Comparison of ENCODE assay signal across 9 cellular contexts in genomic region chr5:56763711-56764466, GRCh38. TPM values are rescaled to one million over a fixed set of nuclear protein-coding genes. Genes with fewer than 3 reads are reported as not detected.
DNase-seq lines count a peak whose midpoint lies in the region; ATAC-seq, FAIRE-seq and TF ChIP-seq lines count a peak whose summit lies in the region.
"Had no signal": no experiment of that assay in that cellular context is flagged by ENCODE, and none has a peak within 500 bp of the region (broad histone marks: within the 10 kb centered on the region; RNA-seq: fewer than 3 reads in every experiment).

No MANE protein-coding gene starts in this region.

- H3K4me3 ChIP-seq in H1 (ENCODE audit: extremely low read depth in 1 of 4, insufficient read depth in 2 of 4, low read depth in 3 of 4, low read length in 4 of 4): no peak overlapping the region

- H4K91ac ChIP-seq in H1 (replicated peaks; ENCODE audit: insufficient read length, low read length): no peak overlapping the region

- H2BK20ac ChIP-seq in H1 (ENCODE audit: low read length): no peak overlapping the region

- no peaks in the 10 kb centered on the region for H3K36me3 ChIP-seq in H1 (ENCODE audit: control insufficient read depth in 2 of 4, insufficient read depth in 4 of 4, low read length in 3 of 4)

- H3K79me2 ChIP-seq in H1 (ENCODE audit: control insufficient read depth in 1 of 2, insufficient read depth in 2 of 2, low read length in 2 of 2): no peaks in the 10 kb centered on the region

- no peak overlapping the region for H2AFZ ChIP-seq in H1 (ENCODE audit: low read length)

- no peak overlapping the region for H3K4me2 ChIP-seq in H1 (ENCODE audit: insufficient read depth in 1 of 2, low read depth in 2 of 2, low read length in 2 of 2)

- H4K8ac ChIP-seq in H1 (ENCODE audit: extremely low read depth, insufficient read depth, low read length): peak overlapping the region; percentile 21; the same call in 1 of the 2 replicates

- H2BK15ac ChIP-seq in H1 (ENCODE audit: low read length): no peak overlapping the region

- 78% methylated on average over 7 of the region's 7 CpGs; no CpG with 5 or more reads in 1 of the 2 experiments for WGBS in H1 (ENCODE audit: extremely low coverage in 1 of 2, insufficient coverage in 1 of 2, insufficient read length in 1 of 2, insufficient replicate concordance in 2 of 2, low coverage in 1 of 2, low lambda C conversion rate in 2 of 2, missing lambda C conversion rate in 1 of 2), 2 experiments

- DNase-seq in ELF-1 (ENCODE audit: low read depth, low spot score) (peak; percentile 74), NOMO-1 treated with dmso at 0.1 percent for 144 hours (lab: John Stamatoyannopoulos, UW; ENCODE audit: unreplicated experiment) (peak; percentile 32), H1 (ENCODE audit: low read depth in 1 of 2, low spot score in 2 of 2) (no peak), omental fat pad (ENCODE audit: low spot score) (no peak), ureter (ENCODE audit: low spot score) (no peak)
- no peak for DNase-seq in activated CD4-positive, alpha-beta T cell treated with anti-CD3 and anti-CD28 coated beads, Interleukin-2, amount 50 U/mL, for 48 hours
- DNase-seq in activated CD4-positive, alpha-beta T cell treated with anti-CD3 and anti-CD28 coated beads for 48 hours: no peak

- H3K18ac ChIP-seq in H1 (ENCODE audit: extremely low read depth, low read length): no peak overlapping the region

- no peak overlapping the region for H2BK12ac ChIP-seq in H1 (ENCODE audit: low read depth, low read length)

- no peaks in the 10 kb centered on the region for H3K23me2 ChIP-seq in H1 (ENCODE audit: low read depth, low read length)

- no peaks in the 10 kb centered on the region for H4K20me1 ChIP-seq in H1 (replicated peaks in 1 of 2; ENCODE audit: control insufficient read depth in 1 of 2, insufficient read depth in 2 of 2, low read length in 2 of 2)

- no peaks in the 10 kb centered on the region for H3K9me3 ChIP-seq in H1 (ENCODE audit: insufficient read depth in 2 of 2, low read depth in 1 of 2, low read length in 1 of 2)

- no peak for TF ChIP-seq EP300 in H1 (IDR thresholded peaks at IDR 0.05; ENCODE audit: borderline replicate concordance in 1 of 2, low read depth in 2 of 2, low read length in 2 of 2)

- no peak for TF ChIP-seq POLR2A in H1 (IDR thresholded peaks at IDR 0.05; ENCODE audit: control extremely low read depth in 1 of 2, low read depth in 2 of 2, low read length in 2 of 2)

- POLR2A ChIA-PET in H1 (lab: Charles Lee; ENCODE audit: partially characterized antibody): no interaction called here

- no peak overlapping the region for H2AK5ac ChIP-seq in H1 (ENCODE audit: low read depth, low read length)

- no peak overlapping the region for H3K4ac ChIP-seq in H1 (replicated peaks; ENCODE audit: insufficient read length, low read depth, low read length)

- CTCF ChIA-PET in H1 (lab: Charles Lee; ENCODE audit: partially characterized antibody): interaction anchor here (1.2 kb wide), 1 partner anchor 28 kb away, joined by 3 read pairs; no protein-coding TSS in a partner anchor

- no peak overlapping the region for H3K56ac ChIP-seq in H1 (replicated peaks; ENCODE audit: insufficient read length, low read depth, low read length)

- no peak overlapping the region for H3K23ac ChIP-seq in H1 (ENCODE audit: insufficient read length)

- H4K5ac ChIP-seq in H1 (ENCODE audit: insufficient read length, low read depth, low read length): no peak overlapping the region

- H3K14ac ChIP-seq in H1 (ENCODE audit: insufficient read length): no peak overlapping the region

- no peaks in the 10 kb centered on the region for H3K4me1 ChIP-seq in H1 (replicated peaks in 1 of 4; ENCODE audit: control insufficient read depth in 3 of 4, insufficient read depth in 4 of 4, low read length in 3 of 4)

- TF ChIP-seq CTCF in H1 (IDR thresholded peaks at IDR 0.05; ENCODE audit: control extremely low read depth in 1 of 3, insufficient read depth in 1 of 3, low read depth in 1 of 3, low read length in 3 of 3) (no peak), omental fat pad (IDR thresholded peaks at IDR 0.05) (no peak)

- no peak for FAIRE-seq in H1 (lab: Jason Lieb, UNC)

- no peak overlapping the region for H3K27ac ChIP-seq in H1 (ENCODE audit: low read depth, low read length)

- no peaks in the 10 kb centered on the region for H3K79me1 ChIP-seq in H1 (ENCODE audit: low read depth, low read length)

- ATAC-seq in omental fat pad (ENCODE audit: low FRiP score) (peak; percentile 66), GM19035 (IDR thresholded peaks at IDR 0.05; ENCODE audit: unreplicated experiment) (no peak)
- ATAC-seq: left colon had no signal

- no peaks in the 10 kb centered on the region; a peak in 1 of 7 replicates for H3K27me3 ChIP-seq in H1 (replicated peaks in 1 of 4; ENCODE audit: control insufficient read depth in 3 of 4, extremely low read depth in 1 of 4, insufficient read depth in 3 of 4, low read length in 3 of 4)

- no peak overlapping the region for H3K9ac ChIP-seq in H1 (replicated peaks in 1 of 4; ENCODE audit: extremely low read depth in 1 of 4, low read depth in 3 of 4, low read length in 3 of 4)

- no peak for TF ChIP-seq RAD21 in H1 (IDR thresholded peaks at IDR 0.05 in 1 of 2, conservative IDR thresholded peaks at IDR 0.05 in 1 of 2; ENCODE audit: low read depth in 2 of 2, low read length in 2 of 2)

- H2BK120ac ChIP-seq in H1 (replicated peaks; ENCODE audit: low read depth, low read length): no peak overlapping the region

- no peak overlapping the region for H2BK5ac ChIP-seq in H1 (ENCODE audit: low read depth, low read length)

TF ChIP-seq in H1, 55 proteins besides CTCF, POLR2A, EP300 and RAD21 (continues in another document):
- no peak for TF ChIP-seq JUND (IDR thresholded peaks at IDR 0.05; ENCODE audit: low read length)
- TF ChIP-seq ASH2L (IDR thresholded peaks at IDR 0.05; ENCODE audit: low read length): no peak
- TF ChIP-seq SP1 (IDR thresholded peaks at IDR 0.05; ENCODE audit: low read depth, low read length): no peak
- TF ChIP-seq ATF2 (IDR thresholded peaks at IDR 0.05; ENCODE audit: low read length): no peak
- no peak for TF ChIP-seq MAX (IDR thresholded peaks at IDR 0.05)
- no peak for TF ChIP-seq EZH2 (IDR thresholded peaks at IDR 0.05; ENCODE audit: low read depth, low read length, severe bottlenecking)
- no peak for TF ChIP-seq KDM1A (IDR thresholded peaks at IDR 0.05; ENCODE audit: borderline replicate concordance, low read length)
- no peak for TF ChIP-seq SIRT6 (IDR thresholded peaks at IDR 0.05; ENCODE audit: low read length)

RNA-seq across cellular contexts. Expression of gene MAP3K1, which starts 51.5 kb away (rescaled TPM):
- 11.4 and 11.8 TPM in 2 replicates for total RNA-seq in H1 (2021; fragmentation: NEBNext Ultra II Directional; extraction: Animal tissue kit (Norgen Biotek cat#: 25700))
- polyA plus RNA-seq in H1 (2011; rRNA removed): 1.7 and 3.9 TPM in 2 replicates
- 3.9 TPM for polyA plus RNA-seq in H1 (2011; cell fraction: cytosol; rRNA removed)
- 2.8 TPM for polyA plus RNA-seq in H1 (2011; cell fraction: nucleus; rRNA removed)
- polyA plus RNA-seq in H1 (2012, experiment 1 of 2): 2.8 to 5.7 TPM (median 4.2 TPM) in 4 replicates
- 0.52 TPM for polyA plus RNA-seq in H1 (2012, experiment 2 of 2)
- 5.5 TPM for polyA plus RNA-seq in H1 (2013, experiment 1 of 2)
- 5.5 TPM for polyA plus RNA-seq in H1 (2013, experiment 2 of 2)
- polyA minus RNA-seq in H1 (2011; rRNA and poly(A)+ RNA removed): 13.9 and 18.7 TPM in 2 replicates
- 8.1 TPM for polyA minus RNA-seq in H1 (2011; cell fraction: cytosol; rRNA and poly(A)+ RNA removed)
- 10.2 TPM for polyA minus RNA-seq in H1 (2011; cell fraction: nucleus; rRNA and poly(A)+ RNA removed)
- total RNA-seq in omental fat pad (10 to 100 TPM; 13.2 to 31.5 (median 19.0) TPM), ureter (26.7 TPM)

Comparison
In these comparisons a context has a peak if more than half of its experiments do, and no peak if none do; other contexts are left out.
1. DNase-seq: peak in ELF-1 (single experiment) and NOMO-1 treated with dmso at 0.1 percent for 144 hours (single experiment); none in H1 (0 of 2), omental fat pad (single experiment), activated CD4-positive, alpha-beta T cell treated with anti-CD3 and anti-CD28 coated beads, Interleukin-2, amount 50 U/mL, for 48 hours (0 of 2), activated CD4-positive, alpha-beta T cell treated with anti-CD3 and anti-CD28 coated beads for 48 hours (single experiment) and ureter (single experiment).